Comparison of ENCODE assay signal across 8 cellular contexts in genomic region chr5:119323630-119324000, GRCh38. TPM values are rescaled to one million over a fixed set of nuclear protein-coding genes. Genes with fewer than 3 reads are reported as not detected.
A peak's percentile ranks its signal among the peaks of the same experiment; 100 is the strongest.
DNase-seq lines count a peak whose midpoint lies in the region; ATAC-seq and TF ChIP-seq lines count a peak whose summit lies in the region.

No MANE protein-coding gene starts in this region.

- peak overlapping the region; percentile 57 for H3K27ac Mint-ChIP-seq in WTC11
- no peak overlapping the region for H3K27ac Mint-ChIP-seq in activated T-helper 2 cell treated with anti-CD3 and anti-CD28 coated beads, Interferon-gamma antibody, Interleukin-2, Interleukin-4, amounts not matched to agents 10 μg/mL and 5 μg/mL and 100 μg/mL, durations not matched to agents 14 hours and 24 hours and 36 hours

- TF ChIP-seq CTCF in WTC11 (IDR thresholded peaks at IDR 0.05): no peak

- in situ Hi-C loops in ACHN (cut with HindIII; ENCODE audit: low pct_ligation_motif_present, low pct_unique_long_range_greater_than_20kb, low sequenced_read_pairs): no loop called here

- H3K4me3 Mint-ChIP-seq in WTC11: no peak overlapping the region
- H3K4me3 Mint-ChIP-seq in activated T-helper 2 cell treated with anti-CD3 and anti-CD28 coated beads, Interferon-gamma antibody, Interleukin-2, Interleukin-4, amounts not matched to agents 10 μg/mL and 5 μg/mL and 100 μg/mL, durations not matched to agents 14 hours and 24 hours and 36 hours (ENCODE audit: low read depth): no peak overlapping the region

- H3K4me1 Mint-ChIP-seq in WTC11: peaks cover 75% of the 10 kb centered on the region
- H3K4me1 Mint-ChIP-seq in activated T-helper 2 cell treated with anti-CD3 and anti-CD28 coated beads, Interferon-gamma antibody, Interleukin-2, Interleukin-4, amounts not matched to agents 10 μg/mL and 5 μg/mL and 100 μg/mL, durations not matched to agents 14 hours and 24 hours and 36 hours (ENCODE audit: low read depth): peaks cover 86% of the 10 kb centered on the region

- ATAC-seq in WTC11: no peak
- no peak for ATAC-seq in GM19463 (IDR thresholded peaks at IDR 0.05; ENCODE audit: unreplicated experiment)

- POLR2A ChIA-PET in WTC11 (lab: Charles Lee): interaction anchor here (1.0 kb wide), 1 partner anchor 51 kb away, joined by 3 read pairs; no protein-coding TSS in a partner anchor

- intact Hi-C loops in activated T-helper 2 cell treated with anti-CD3 and anti-CD28 coated beads, Interferon-gamma antibody, Interleukin-2, Interleukin-4, amounts not matched to agents 10 μg/mL and 5 μg/mL and 100 μg/mL, durations not matched to agents 14 hours and 24 hours and 36 hours (cut with micrococcal nuclease): no loop called here

- H3K36me3 Mint-ChIP-seq in WTC11: no peaks in the 10 kb centered on the region
- peaks cover 30% of the 10 kb centered on the region for H3K36me3 Mint-ChIP-seq in activated T-helper 2 cell treated with anti-CD3 and anti-CD28 coated beads, Interferon-gamma antibody, Interleukin-2, Interleukin-4, amounts not matched to agents 10 μg/mL and 5 μg/mL and 100 μg/mL, durations not matched to agents 14 hours and 24 hours and 36 hours (ENCODE audit: low read depth)

- CTCF ChIA-PET in WTC11 (lab: Charles Lee): interaction anchor here (0.8 to 1.0 kb wide), 2 partner anchors 88 to 302 kb away, joined by 3 to 4 read pairs; no protein-coding TSS in a partner anchor

- DNase-seq in ACHN: peak; percentile 36
- DNase-seq in HT1080 (ENCODE audit: low read depth): peak; percentile 25
- DNase-seq in WTC11 (ENCODE audit: low spot score): no peak
- DNase-seq in iPS DF 4.7 (ENCODE audit: extremely low read depth, low spot score): peak; percentile 30
- no peak for DNase-seq in activated T-helper 2 cell treated with anti-CD3 and anti-CD28 coated beads, Interferon-gamma antibody, Interleukin-2, Interleukin-4, amounts not matched to agents 10 μg/mL and 5 μg/mL and 100 μg/mL, durations not matched to agents 14 hours and 24 hours and 36 hours (ENCODE audit: low spot score)
- no peak for DNase-seq in cortex of kidney (lab: John Stamatoyannopoulos, UW)
- no peak for DNase-seq in SHP77 (lab: John Stamatoyannopoulos, UW)

- no peaks in the 10 kb centered on the region for H3K9me3 Mint-ChIP-seq in WTC11
- no peaks in the 10 kb centered on the region for H3K9me3 Mint-ChIP-seq in activated T-helper 2 cell treated with anti-CD3 and anti-CD28 coated beads, Interferon-gamma antibody, Interleukin-2, Interleukin-4, amounts not matched to agents 10 μg/mL and 5 μg/mL and 100 μg/mL, durations not matched to agents 14 hours and 24 hours and 36 hours

- H3K27me3 Mint-ChIP-seq in WTC11 (ENCODE audit: low read depth): no peaks in the 10 kb centered on the region
- H3K27me3 Mint-ChIP-seq in activated T-helper 2 cell treated with anti-CD3 and anti-CD28 coated beads, Interferon-gamma antibody, Interleukin-2, Interleukin-4, amounts not matched to agents 10 μg/mL and 5 μg/mL and 100 μg/mL, durations not matched to agents 14 hours and 24 hours and 36 hours (ENCODE audit: low read depth): no peaks in the 10 kb centered on the region

TF ChIP-seq in WTC11, 78 proteins besides CTCF, POLR2A, EP300 and RAD21:
- TF ChIP-seq JAZF1 (CRISPR knock-in tag; IDR thresholded peaks at IDR 0.05): no peak

RNA-seq across cellular contexts. Expression of gene TNFAIP8, which starts 32.2 kb away (rescaled TPM):
- 15.6 and 26.7 TPM in 2 replicates for total RNA-seq in HT1080 (2014; rRNA removed; shearing (Covaris generic))
- polyA plus RNA-seq in HT1080 (2015; cell fraction: cytosol; rRNA removed): 26.6 and 33.2 TPM in 2 replicates
- polyA plus RNA-seq in HT1080 (2015; cell fraction: nucleus; rRNA removed): 16.9 and 22.3 TPM in 2 replicates
- total RNA-seq in WTC11 (2021): 18.1 to 24.1 TPM (median 19.9 TPM) in 3 replicates
- 112 and 117 TPM in 2 replicates for total RNA-seq in activated T-helper 2 cell treated with anti-CD3 and anti-CD28 coated beads, Interferon-gamma antibody, Interleukin-2, Interleukin-4, amounts not matched to agents 10 μg/mL and 5 μg/mL and 100 μg/mL, durations not matched to agents 14 hours and 24 hours and 36 hours

Comparison
In these comparisons a context has a peak if more than half of its experiments do, and no peak if none do; other contexts are left out.
1. DNase-seq: peak in ACHN (single experiment), HT1080 (single experiment) and iPS DF 4.7 (single experiment); none in WTC11 (single experiment), activated T-helper 2 cell treated with anti-CD3 and anti-CD28 coated beads, Interferon-gamma antibody, Interleukin-2, Interleukin-4, amounts not matched to agents 10 μg/mL and 5 μg/mL and 100 μg/mL, durations not matched to agents 14 hours and 24 hours and 36 hours (single experiment), cortex of kidney (single experiment) and SHP77 (0 of 2).